Comparison of ENCODE assay signal across 8 cellular contexts in genomic region chr10:101353692-101354583, GRCh38. TPM values are rescaled to one million over a fixed set of nuclear protein-coding genes. Genes with fewer than 3 reads are reported as not detected.
DNase-seq lines count a peak whose midpoint lies in the region; ATAC-seq and TF ChIP-seq lines count a peak whose summit lies in the region.

TSS of gene BTRC (plus strand) at chr10:101354165. CDS start at chr10:101354181, 16 bp downstream.

- H3K4me1 Mint-ChIP-seq in CD14-positive monocyte, result peaks cover 20% of the 10 kb centered on the region
- peaks cover 12% of the 10 kb centered on the region for H3K4me1 Mint-ChIP-seq in dendritic cell treated with granulocyte-macrophage colony-stimulating factor and Interleukin-4, amounts not matched to agents 40 ng/mL and 50 ng/mL, for 4 days (ENCODE audit: low read depth)

- TF ChIP-seq CTCF in CD14-positive monocyte (IDR thresholded peaks at IDR 0.05), result no peak

- DNase-seq in CD14-positive monocyte (ENCODE audit: low spot score), result peak; percentile 97
- DNase-seq in NCI-H774 (lab: John Stamatoyannopoulos, UW), result peak; percentile 94
- DNase-seq in activated CD4-positive, alpha-beta T cell treated with anti-CD3 and anti-CD28 coated beads, Interleukin-2, amount 50 U/mL, for 4 hours, result peak; percentile 93
- peak; percentile 98 for DNase-seq in left lobe of liver (ENCODE audit: low spot score)
- DNase-seq in stimulated activated CD4-positive, alpha-beta T cell treated with anti-CD3 and anti-CD28 coated beads, Interleukin-2, amount 100 ng/mL, for 4 hours (ENCODE audit: low read depth), result peak; percentile 94

- H3K27ac Mint-ChIP-seq in CD14-positive monocyte, result peak within 1 kb of the TSS; percentile 82 to 92 (median 90)
- peak within 1 kb of the TSS; percentile 90 for H3K27ac Mint-ChIP-seq in dendritic cell treated with granulocyte-macrophage colony-stimulating factor and Interleukin-4, amounts not matched to agents 40 ng/mL and 50 ng/mL, for 4 days

- peaks cover 4 to 15% (median 8%) of the 10 kb centered on the region in 3 donors for H3K27me3 Mint-ChIP-seq in CD14-positive monocyte (ENCODE audit: low read depth in 3 of 3)
- H3K27me3 Mint-ChIP-seq in dendritic cell treated with granulocyte-macrophage colony-stimulating factor and Interleukin-4, amounts not matched to agents 40 ng/mL and 50 ng/mL, for 4 days, result peaks cover 15% of the 10 kb centered on the region

- ATAC-seq in GM19395 (IDR thresholded peaks at IDR 0.05; ENCODE audit: unreplicated experiment), result peak; percentile 95
- peak; percentile 94 for ATAC-seq in HG03565 (IDR thresholded peaks at IDR 0.05; ENCODE audit: unreplicated experiment)
- ATAC-seq in left lobe of liver, result peak; percentile 96

- no peaks in the 10 kb centered on the region for H3K9me3 Mint-ChIP-seq in CD14-positive monocyte
- no peaks in the 10 kb centered on the region for H3K9me3 Mint-ChIP-seq in dendritic cell treated with granulocyte-macrophage colony-stimulating factor and Interleukin-4, amounts not matched to agents 40 ng/mL and 50 ng/mL, for 4 days

- H3K4me3 Mint-ChIP-seq in CD14-positive monocyte, result peak within 1 kb of the TSS; percentile 93 to 97
- peak within 1 kb of the TSS; percentile 91 for H3K4me3 Mint-ChIP-seq in dendritic cell treated with granulocyte-macrophage colony-stimulating factor and Interleukin-4, amounts not matched to agents 40 ng/mL and 50 ng/mL, for 4 days

- intact Hi-C loops in CD14-positive monocyte (cut with micrococcal nuclease), result loop anchor here in 1 of 2 donors (5.0 to 10.0 kb wide), 2 partner anchors 233 to 461 kb away; partner anchors contain the start of genes DPCD, OGA and POLL
- intact Hi-C loops in dendritic cell treated with granulocyte-macrophage colony-stimulating factor and Interleukin-4, amounts not matched to agents 40 ng/mL and 50 ng/mL, for 4 days (cut with micrococcal nuclease), result loop anchor here (2.0 to 10.0 kb wide), 2 partner anchors 235 to 891 kb away; partner anchors contain the start of genes DPCD, GBF1, PITX3 and POLL

- H3K36me3 Mint-ChIP-seq in CD14-positive monocyte, result peaks cover 4 to 10% of the 10 kb centered on the region in 2 donors
- H3K36me3 Mint-ChIP-seq in dendritic cell treated with granulocyte-macrophage colony-stimulating factor and Interleukin-4, amounts not matched to agents 40 ng/mL and 50 ng/mL, for 4 days (ENCODE audit: low read depth), result peaks cover 19% of the 10 kb centered on the region

RNA-seq across cellular contexts. Expression of gene BTRC, which starts in this region (rescaled TPM):
- polyA plus RNA-seq in CD14-positive monocyte, result 1 to 10 TPM; 2.8 to 4.3 TPM
- total RNA-seq in left lobe of liver, result 7.1 TPM

Comparison
In these comparisons a context has a peak if more than half of its experiments do, and no peak if none do; other contexts are left out.
1. Peak in every context shown above with its lines: DNase-seq and ATAC-seq.